In genomic region chr4:53205970-53206369, GRCh38 we compare ENCODE assay signal across 1 cellular context.
TF ChIP-seq lines count a peak whose summit lies in the region.

No MANE protein-coding gene starts in this region.

TF ChIP-seq in IMR-90, 13 proteins besides CTCF, POLR2A, EP300 and RAD21 (continued from another document):
- TF ChIP-seq ELK1 (IDR thresholded peaks at IDR 0.05; ENCODE audit: borderline replicate concordance, low read depth, low read length) (no peak), RCOR1 (IDR thresholded peaks at IDR 0.05; ENCODE audit: insufficient replicate concordance, low read length) (no peak), CEBPB (IDR thresholded peaks at IDR 0.05; ENCODE audit: low read depth, low read length) (no peak), BHLHE40 (IDR thresholded peaks at IDR 0.05; ENCODE audit: low read depth, low read length) (no peak), MXI1 (IDR thresholded peaks at IDR 0.05; ENCODE audit: borderline replicate concordance, low read depth, low read length) (no peak)
TF ChIP-seq in IMR-90: peak in this region for 0.
